ENCODE assay signal across 15 cellular contexts in the genomic region with DNA sequence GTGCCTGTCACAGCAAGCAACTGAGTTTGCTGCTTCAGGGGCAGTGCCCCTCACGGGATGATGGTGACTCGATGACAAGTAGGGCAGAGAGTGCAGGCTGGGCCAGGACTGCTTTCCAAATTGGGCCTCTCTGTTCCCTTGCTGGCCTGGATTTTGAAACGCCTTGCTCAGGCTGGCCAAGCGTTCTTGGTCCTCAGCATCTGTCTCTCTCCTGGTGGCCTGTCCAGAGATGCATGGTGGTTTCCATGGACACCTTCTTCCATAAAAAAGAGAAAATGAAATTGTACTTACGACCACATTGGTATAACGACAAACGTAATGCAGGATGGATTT. TPM values are rescaled to one million over a fixed set of nuclear protein-coding genes. Genes with fewer than 3 reads are reported as not detected.
A peak's percentile ranks its signal among the peaks of the same experiment; 100 is the strongest.
DNase-seq lines count a peak whose midpoint lies in the region; ATAC-seq, FAIRE-seq and TF ChIP-seq lines count a peak whose summit lies in the region.
"Had no signal": no experiment of that assay in that cellular context is flagged by ENCODE, and none has a peak within 500 bp of the region (broad histone marks: within the 10 kb centered on the region; RNA-seq: fewer than 3 reads in every experiment).

No MANE protein-coding gene starts in this region.

- no peak overlapping the region for H2AFZ ChIP-seq in GM12878 (ENCODE audit: control insufficient read depth, low read depth, low read length)

- TF ChIP-seq POLR2A in GM12878 (IDR thresholded peaks at IDR 0.05; ENCODE audit: low read depth, low read length) = no peak

- SMC1A ChIA-PET in GM12878 (lab: Charles Lee; ENCODE audit: uncharacterized antibody, unreplicated experiment) = interaction anchor here (1.1 to 8.4 kb wide), 4 partner anchors 10 to 79 kb away, joined by 3 to 194 read pairs (median 106); partner anchors contain the start of gene SOCS1

- no peaks in the 10 kb centered on the region for H3K9me3 Mint-ChIP-seq in stimulated activated memory B cell treated with anti-CD40 and anti-IgM and Interleukin-4, amounts not matched to agents 10 μg/mL and 1 μg/mL and 100 μg/mL, for 72 hours
- H3K9me3 Mint-ChIP-seq: CD8-positive, alpha-beta memory T cell had no signal

- peaks cover 0 to 19% (median 6%) of the 10 kb centered on the region in 11 experiments; a peak in 8 of 22 replicates for H3K9me3 ChIP-seq in BLaER1 treated with 17β-estradiol and CSF1 and Interleukin-3, amounts not matched to agents 10 nM and 100 nM (replicated peaks in 1 of 11)
- H3K9me3 ChIP-seq in GM12878 (replicated peaks; ENCODE audit: control insufficient read depth, insufficient read depth, low read length) (no peaks in the 10 kb centered on the region), left lung (no peaks in the 10 kb centered on the region)
- H3K9me3 ChIP-seq: BE2C, Caco-2 had no signal

- H3K4me3 ChIP-seq in BLaER1 treated with 17β-estradiol and CSF1 and Interleukin-3, amounts not matched to agents 10 nM and 100 nM = no peak overlapping the region
- H3K4me3 ChIP-seq in GM12878 (no peak overlapping the region), left lung (no peak overlapping the region)
- H3K4me3 ChIP-seq: K562 had no signal

- H3K4me1 Mint-ChIP-seq in stimulated activated memory B cell treated with anti-CD40 and anti-IgM and Interleukin-4, amounts not matched to agents 10 μg/mL and 1 μg/mL and 100 μg/mL, for 72 hours = peaks cover 42% of the 10 kb centered on the region

- CTCF ChIA-PET in GM12878 (lab: Yijun Ruan, JAX) = interaction anchor here (1.2 to 7.4 kb wide), 4 partner anchors 43 to 96 kb away, joined by 3 to 104 read pairs (median 24); partner anchors contain the start of gene SOCS1

- POLR2A ChIA-PET in GM12878 (lab: Charles Lee) = interaction anchor here (4.3 to 6.0 kb wide), 3 partner anchors 10 to 54 kb away, joined by 60 to 85 read pairs (median 80); partner anchors contain the start of gene SOCS1

- no peak overlapping the region; a peak in 1 of 22 replicates for H3K9ac ChIP-seq in BLaER1 treated with 17β-estradiol and CSF1 and Interleukin-3, amounts not matched to agents 10 nM and 100 nM
- no peak overlapping the region for H3K9ac ChIP-seq in GM12878 (ENCODE audit: control insufficient read depth, insufficient read depth, low read length)

- H3K4me3 Mint-ChIP-seq in stimulated activated memory B cell treated with anti-CD40 and anti-IgM and Interleukin-4, amounts not matched to agents 10 μg/mL and 1 μg/mL and 100 μg/mL, for 72 hours = no peak overlapping the region
- H3K4me3 Mint-ChIP-seq: CD8-positive, alpha-beta memory T cell had no signal

- FAIRE-seq in GM12878 (lab: Jason Lieb, UNC) = no peak
- FAIRE-seq: A204.1, H54, K562 had no signal

- H3K27me3 Mint-ChIP-seq in stimulated activated memory B cell treated with anti-CD40 and anti-IgM and Interleukin-4, amounts not matched to agents 10 μg/mL and 1 μg/mL and 100 μg/mL, for 72 hours = no peaks in the 10 kb centered on the region

- in situ Hi-C loops in GM12878 (cut with MboI) = loop anchor here (10.0 kb wide), 1 partner anchor 996 kb away; no protein-coding TSS in a partner anchor

- H4K20me1 ChIP-seq in BLaER1 treated with 17β-estradiol and CSF1 and Interleukin-3, amounts not matched to agents 10 nM and 100 nM = peaks cover 0 to 7% (median 0%) of the 10 kb centered on the region in 11 experiments; a peak in 3 of 22 replicates
- no peaks in the 10 kb centered on the region for H4K20me1 ChIP-seq in GM12878 (ENCODE audit: control insufficient read depth, insufficient read depth)

- TF ChIP-seq EP300 in GM12878 (IDR thresholded peaks at IDR 0.05; ENCODE audit: borderline replicate concordance in 1 of 2, control insufficient read depth in 1 of 2, low read depth in 2 of 2, low read length in 2 of 2) = no peak

- RAD21 ChIA-PET in GM12878 (lab: Charles Lee; ENCODE audit: unreplicated experiment) = interaction anchor here (0.6 to 6.8 kb wide), 8 partner anchors 10 to 336 kb away, joined by 3 to 206 read pairs (median 40); partner anchors contain the start of gene SOCS1

- no peaks in the 10 kb centered on the region for H3K36me3 ChIP-seq in BLaER1 treated with 17β-estradiol and CSF1 and Interleukin-3, amounts not matched to agents 10 nM and 100 nM
- no peaks in the 10 kb centered on the region for H3K36me3 ChIP-seq in GM12878 (ENCODE audit: control insufficient read depth in 2 of 2, insufficient read depth in 2 of 2, low read length in 1 of 2)
- H3K36me3 ChIP-seq in left lung = no peaks in the 10 kb centered on the region
- H3K36me3 ChIP-seq: BE2C had no signal

- intact Hi-C loops in GM12878 (cut with micrococcal nuclease; ENCODE audit: unreplicated experiment) = no loop called here
- intact Hi-C loops in left lung (cut with DNase I) = no loop called here

- H3K27ac Mint-ChIP-seq in stimulated activated memory B cell treated with anti-CD40 and anti-IgM and Interleukin-4, amounts not matched to agents 10 μg/mL and 1 μg/mL and 100 μg/mL, for 72 hours = peak overlapping the region; percentile 62

- no peak for DNase-seq in GM12878 (ENCODE audit: low read depth, low spot score)
- DNase-seq in islet precursor cell = no peak
- DNase-seq in left lung = no peak
- DNase-seq: BE2C; Caco-2; CD8-positive, alpha-beta memory T cell; DND-41; GF-D8 had no signal

- H3K79me2 ChIP-seq in GM12878 (ENCODE audit: control insufficient read depth, insufficient read depth, low read length) = no peaks in the 10 kb centered on the region; the same call in 1 of the 2 replicates

- peaks cover 30 to 68% (median 53%) of the 10 kb centered on the region in 10 experiments for H3K4me1 ChIP-seq in BLaER1 treated with 17β-estradiol and CSF1 and Interleukin-3, amounts not matched to agents 10 nM and 100 nM
- H3K4me1 ChIP-seq in GM12878 (ENCODE audit: control insufficient read depth, insufficient read depth, low read length) = peaks cover 60% of the 10 kb centered on the region
- H3K4me1 ChIP-seq in left lung = peaks cover 19 to 29% of the 10 kb centered on the region in 2 donors

- ATAC-seq in GM12878 = no peak
- ATAC-seq in stimulated activated memory B cell treated with anti-CD40 and anti-IgM and Interleukin-4, amounts not matched to agents 10 μg/mL and 1 μg/mL and 100 μg/mL, for 72 hours = no peak
- ATAC-seq in left lung = no peak
- ATAC-seq: HCT116, K562 had no signal

- TF ChIP-seq CTCF in GM12878 (IDR thresholded peaks at IDR 0.05 in 2 of 3, conservative IDR thresholded peaks at IDR 0.05 in 1 of 3; ENCODE audit: control insufficient read depth in 2 of 3, extremely low read depth in 1 of 3, insufficient read depth in 1 of 3, low read depth in 3 of 3, low read length in 3 of 3) = no peak
- TF ChIP-seq CTCF in left lung (IDR thresholded peaks at IDR 0.05) = no peak

- TF ChIP-seq RAD21 in GM12878 (IDR thresholded peaks at IDR 0.05; ENCODE audit: insufficient read depth, low read depth, low read length) = no peak

- no peaks in the 10 kb centered on the region for H3K36me3 Mint-ChIP-seq in stimulated activated memory B cell treated with anti-CD40 and anti-IgM and Interleukin-4, amounts not matched to agents 10 μg/mL and 1 μg/mL and 100 μg/mL, for 72 hours
- H3K36me3 Mint-ChIP-seq: CD8-positive, alpha-beta memory T cell had no signal

- H3K4me2 ChIP-seq in BLaER1 treated with 17β-estradiol and CSF1 and Interleukin-3, amounts not matched to agents 10 nM and 100 nM = peak overlapping the region in 7 of 11 experiments; percentile 11 to 91 (median 44); a peak in 8 of 22 replicates
- H3K4me2 ChIP-seq in GM12878 (ENCODE audit: control insufficient read depth, insufficient read depth) = no peak overlapping the region

- WGBS in GM12878 (ENCODE audit: insufficient coverage, insufficient replicate concordance, low lambda C conversion rate, missing lambda C conversion rate) = 69% methylated on average over 7 of the region's 7 CpGs

- BruUV-seq in GM12878 (replicated peaks; lab: Mats Ljungman, UMichigan) = no TSS peak

- no peak overlapping the region for H3K27ac ChIP-seq in BLaER1 treated with 17β-estradiol and CSF1 and Interleukin-3, amounts not matched to agents 10 nM and 100 nM
- H3K27ac ChIP-seq in GM12878 (ENCODE audit: control insufficient read depth, insufficient read depth) (no peak overlapping the region), left lung (no peak overlapping the region)
- H3K27ac ChIP-seq: HL-60 had no signal

- peaks cover 0 to 20% (median 0%) of the 10 kb centered on the region in 11 experiments; a peak in 4 of 22 replicates for H3K27me3 ChIP-seq in BLaER1 treated with 17β-estradiol and CSF1 and Interleukin-3, amounts not matched to agents 10 nM and 100 nM
- no peaks in the 10 kb centered on the region for H3K27me3 ChIP-seq in GM12878 (replicated peaks in 1 of 2; ENCODE audit: control insufficient read depth in 2 of 2, insufficient read depth in 2 of 2, low read length in 1 of 2)
- no peaks in the 10 kb centered on the region for H3K27me3 ChIP-seq in left lung
- H3K27me3 ChIP-seq: BE2C had no signal

RNA-seq across cellular contexts. Expression of gene PRM1, which starts 19.4 kb away (rescaled TPM):
- not detected in 2 replicates for total RNA-seq in GM12878 (2013; cell fraction: nucleolus; rRNA removed)
- not detected in 2 replicates for total RNA-seq in GM12878 (2014; rRNA removed)
- not detected in 2 replicates for total RNA-seq in GM12878 (2014; rRNA removed; fragmentation: Illumina TruSeq; extraction: Trizol)
- total RNA-seq in GM12878 (2021) = 0.56 TPM in 1 of 2 replicates, not detected in the other
- not detected for polyA plus RNA-seq in GM12878 (2011; ENCODE audit: low read depth)
- polyA plus RNA-seq in GM12878 (2011; rRNA removed) = not detected in 2 replicates
- polyA plus RNA-seq in GM12878 (2011; cell fraction: cytosol; rRNA removed) = not detected in 2 replicates
- polyA plus RNA-seq in GM12878 (2011; cell fraction: nucleus; rRNA removed) = not detected in 2 replicates
- polyA plus RNA-seq in GM12878 (2012) = not detected in 2 replicates
- not detected in 2 replicates for polyA plus RNA-seq in GM12878 (2014; fragmentation: Illumina TruSeq; extraction: Trizol)
- under 1 TPM in 1 of 2 experiments, not detected in 1; 0.20 TPM for polyA plus RNA-seq in GM12878 (2014; fragmentation: Nextera tagmentation; extraction: Ambion mirVana)
- polyA plus RNA-seq in GM12878 (2014; rRNA removed) = not detected in 2 replicates
- not detected for polyA plus RNA-seq in GM12878 (2016; fragmentation: Nextera tagmentation; extraction: Ambion mirVana)
- polyA minus RNA-seq in GM12878 (2011; rRNA and poly(A)+ RNA removed) = not detected in 2 replicates
- not detected in 2 replicates for polyA minus RNA-seq in GM12878 (2011; cell fraction: cytosol; rRNA and poly(A)+ RNA removed)
- polyA minus RNA-seq in GM12878 (2011; cell fraction: nucleus; rRNA and poly(A)+ RNA removed) = not detected in 2 replicates
- total RNA-seq in left lung = not detected
- total RNA-seq: Caco-2; CD8-positive, alpha-beta memory T cell; K562 had no signal
- polyA plus RNA-seq: CD8-positive, alpha-beta memory T cell; K562 had no signal

RNA-seq across cellular contexts. Expression of gene PRM2, which starts 24.2 kb away (rescaled TPM):
- not detected in 2 replicates for total RNA-seq in GM12878 (2013; cell fraction: nucleolus; rRNA removed)
- not detected in 2 replicates for total RNA-seq in GM12878 (2014; rRNA removed)
- total RNA-seq in GM12878 (2014; rRNA removed; fragmentation: Illumina TruSeq; extraction: Trizol) = not detected in 2 replicates
- total RNA-seq in GM12878 (2021) = not detected in 2 replicates
- polyA plus RNA-seq in GM12878 (2011; ENCODE audit: low read depth) = not detected
- not detected in 2 replicates for polyA plus RNA-seq in GM12878 (2011; rRNA removed)
- polyA plus RNA-seq in GM12878 (2011; cell fraction: cytosol; rRNA removed) = not detected in 2 replicates
- not detected in 2 replicates for polyA plus RNA-seq in GM12878 (2011; cell fraction: nucleus; rRNA removed)
- not detected in 2 replicates for polyA plus RNA-seq in GM12878 (2012)
- polyA plus RNA-seq in GM12878 (2014; fragmentation: Illumina TruSeq; extraction: Trizol) = not detected in 2 replicates
- not detected for polyA plus RNA-seq in GM12878 (2014; fragmentation: Nextera tagmentation; extraction: Ambion mirVana)
- 0.27 TPM in 1 of 2 replicates, not detected in the other for polyA plus RNA-seq in GM12878 (2014; rRNA removed)
- polyA plus RNA-seq in GM12878 (2016; fragmentation: Nextera tagmentation; extraction: Ambion mirVana) = not detected
- polyA minus RNA-seq in GM12878 (2011; rRNA and poly(A)+ RNA removed) = not detected in 2 replicates
- polyA minus RNA-seq in GM12878 (2011; cell fraction: cytosol; rRNA and poly(A)+ RNA removed) = not detected in 2 replicates
- not detected in 2 replicates for polyA minus RNA-seq in GM12878 (2011; cell fraction: nucleus; rRNA and poly(A)+ RNA removed)
- total RNA-seq in left lung = not detected
- total RNA-seq: Caco-2; CD8-positive, alpha-beta memory T cell; K562 had no signal
- polyA plus RNA-seq: CD8-positive, alpha-beta memory T cell; K562 had no signal

RNA-seq across cellular contexts. Expression of gene PRM3, which starts 27.1 kb away (rescaled TPM):
- not detected in 2 replicates for total RNA-seq in GM12878 (2013; cell fraction: nucleolus; rRNA removed)
- total RNA-seq in GM12878 (2014; rRNA removed) (not detected in 2 replicates), GM12878 (2014; rRNA removed; fragmentation: Illumina TruSeq; extraction: Trizol) (not detected in 2 replicates), GM12878 (2021) (not detected in 2 replicates), left lung (not detected)
- not detected for polyA plus RNA-seq in GM12878 (2011; ENCODE audit: low read depth)
- polyA plus RNA-seq in GM12878 (2011; rRNA removed) (not detected in 2 replicates), GM12878 (2014; fragmentation: Illumina TruSeq; extraction: Trizol) (not detected in 2 replicates), GM12878 (2014; fragmentation: Nextera tagmentation; extraction: Ambion mirVana) (not detected), GM12878 (2014; rRNA removed) (not detected in 2 replicates), GM12878 (2016; fragmentation: Nextera tagmentation; extraction: Ambion mirVana) (not detected)
- not detected in 2 replicates for polyA plus RNA-seq in GM12878 (2011; cell fraction: cytosol; rRNA removed)
- polyA plus RNA-seq in GM12878 (2011; cell fraction: nucleus; rRNA removed) = not detected in 2 replicates
- not detected in 2 replicates for polyA plus RNA-seq in GM12878 (2012)
- polyA minus RNA-seq in GM12878 (2011; rRNA and poly(A)+ RNA removed) = not detected in 2 replicates
- polyA minus RNA-seq in GM12878 (2011; cell fraction: cytosol; rRNA and poly(A)+ RNA removed) = not detected in 2 replicates
- polyA minus RNA-seq in GM12878 (2011; cell fraction: nucleus; rRNA and poly(A)+ RNA removed) = not detected in 2 replicates
- total RNA-seq: Caco-2; CD8-positive, alpha-beta memory T cell; K562 had no signal
- polyA plus RNA-seq: CD8-positive, alpha-beta memory T cell; K562 had no signal

RNA-seq across cellular contexts. Expression of gene TNP2, which starts 31.4 kb away (rescaled TPM):
- not detected in 2 replicates for total RNA-seq in GM12878 (2013; cell fraction: nucleolus; rRNA removed)
- not detected in 2 replicates for total RNA-seq in GM12878 (2014; rRNA removed)
- total RNA-seq in GM12878 (2014; rRNA removed; fragmentation: Illumina TruSeq; extraction: Trizol) = not detected in 2 replicates
- not detected in 2 replicates for total RNA-seq in GM12878 (2021)
- polyA plus RNA-seq in GM12878 (2011; ENCODE audit: low read depth) = not detected
- polyA plus RNA-seq in GM12878 (2011; rRNA removed) = not detected in 2 replicates
- not detected in 2 replicates for polyA plus RNA-seq in GM12878 (2011; cell fraction: cytosol; rRNA removed)
- polyA plus RNA-seq in GM12878 (2011; cell fraction: nucleus; rRNA removed) = not detected in 2 replicates
- polyA plus RNA-seq in GM12878 (2012) = not detected in 2 replicates
- polyA plus RNA-seq in GM12878 (2014; fragmentation: Illumina TruSeq; extraction: Trizol) = not detected in 2 replicates
- polyA plus RNA-seq in GM12878 (2014; fragmentation: Nextera tagmentation; extraction: Ambion mirVana) = not detected
- not detected in 2 replicates for polyA plus RNA-seq in GM12878 (2014; rRNA removed)
- polyA plus RNA-seq in GM12878 (2016; fragmentation: Nextera tagmentation; extraction: Ambion mirVana) = not detected
- not detected in 2 replicates for polyA minus RNA-seq in GM12878 (2011; rRNA and poly(A)+ RNA removed)
- polyA minus RNA-seq in GM12878 (2011; cell fraction: cytosol; rRNA and poly(A)+ RNA removed) = not detected in 2 replicates
- not detected in 2 replicates for polyA minus RNA-seq in GM12878 (2011; cell fraction: nucleus; rRNA and poly(A)+ RNA removed)
- total RNA-seq in left lung = not detected
- total RNA-seq: Caco-2; CD8-positive, alpha-beta memory T cell; K562 had no signal
- polyA plus RNA-seq: CD8-positive, alpha-beta memory T cell; K562 had no signal

RNA-seq across cellular contexts. Expression of gene SOCS1, which starts 44.5 kb away (rescaled TPM):
- 86.2 and 98.0 TPM in 2 replicates for total RNA-seq in GM12878 (2013; cell fraction: nucleolus; rRNA removed)
- 9.8 and 10.1 TPM in 2 replicates for total RNA-seq in GM12878 (2014; rRNA removed)
- 2.7 and 3.8 TPM in 2 replicates for total RNA-seq in GM12878 (2014; rRNA removed; fragmentation: Illumina TruSeq; extraction: Trizol)
- total RNA-seq in GM12878 (2021) = 35.4 and 37.2 TPM in 2 replicates
- 2.3 TPM for polyA plus RNA-seq in GM12878 (2011; ENCODE audit: low read depth)
- polyA plus RNA-seq in GM12878 (2011; rRNA removed) = 4.8 and 12.3 TPM in 2 replicates
- 25.7 and 34.2 TPM in 2 replicates for polyA plus RNA-seq in GM12878 (2011; cell fraction: cytosol; rRNA removed)
- polyA plus RNA-seq in GM12878 (2011; cell fraction: nucleus; rRNA removed) = 63.5 and 75.0 TPM in 2 replicates
- polyA plus RNA-seq in GM12878 (2012) = 8.7 and 19.7 TPM in 2 replicates
- 0.41 and 2.4 TPM in 2 replicates for polyA plus RNA-seq in GM12878 (2014; fragmentation: Illumina TruSeq; extraction: Trizol)
- 1 to 10 TPM in 1 of 2 experiments, under 1 TPM in 1; 0.42 to 1.2 TPM for polyA plus RNA-seq in GM12878 (2014; fragmentation: Nextera tagmentation; extraction: Ambion mirVana)
- 39.8 and 43.4 TPM in 2 replicates for polyA plus RNA-seq in GM12878 (2014; rRNA removed)
- polyA plus RNA-seq in GM12878 (2016; fragmentation: Nextera tagmentation; extraction: Ambion mirVana) = 10 to 100 TPM; 16.4 to 25.8 TPM
- 9.8 and 26.4 TPM in 2 replicates for polyA minus RNA-seq in GM12878 (2011; rRNA and poly(A)+ RNA removed)
- 27.6 and 37.3 TPM in 2 replicates for polyA minus RNA-seq in GM12878 (2011; cell fraction: cytosol; rRNA and poly(A)+ RNA removed)
- polyA minus RNA-seq in GM12878 (2011; cell fraction: nucleus; rRNA and poly(A)+ RNA removed) = 109 and 187 TPM in 2 replicates
- 10 to 100 TPM; 11.8 to 21.4 TPM for total RNA-seq in left lung
